ENCODE assay signal across 19 cellular contexts in genomic region chr1:19352839-19353238, GRCh38. TPM values are rescaled to one million over a fixed set of nuclear protein-coding genes. Genes with fewer than 3 reads are reported as not detected.
DNase-seq lines count a peak whose midpoint lies in the region; ATAC-seq, FAIRE-seq and TF ChIP-seq lines count a peak whose summit lies in the region.
"Had no signal": no experiment of that assay in that cellular context is flagged by ENCODE, and none has a peak within 500 bp of the region (broad histone marks: within the 10 kb centered on the region; RNA-seq: fewer than 3 reads in every experiment).

No MANE protein-coding gene starts in this region.

- H3K27ac ChIP-seq in HUES64 (ENCODE audit: low read depth, low read length) (peak overlapping the region; percentile 35; the same call in 1 of the 2 replicates), K562 (ENCODE audit: extremely low read depth, low read depth, low read length) (no peak overlapping the region), suprapubic skin (peak overlapping the region; percentile 25)

- no peak for TF ChIP-seq RAD21 in K562 (CRISPR knock-in tag; conservative IDR thresholded peaks at IDR 0.05 in 1 of 2, IDR thresholded peaks at IDR 0.05 in 1 of 2)

- peaks cover 3% of the 10 kb centered on the region; the same call in 1 of the 2 replicates for H4K20me1 ChIP-seq in K562 (replicated peaks; ENCODE audit: control insufficient read depth, insufficient read depth, low read length)

- no peak for ATAC-seq in K562
- peak; percentile 13 for ATAC-seq in left lobe of liver
- ATAC-seq in GM19324 (IDR thresholded peaks at IDR 0.05; ENCODE audit: low FRiP score, unreplicated experiment): no peak
- no peak for ATAC-seq in GM19395 (IDR thresholded peaks at IDR 0.05; ENCODE audit: unreplicated experiment)
- ATAC-seq: stimulated activated memory B cell treated with anti-CD40 and anti-IgM and Interleukin-4, amounts not matched to agents 10 μg/mL and 1 μg/mL and 100 μg/mL, for 72 hours had no signal

- H2AFZ ChIP-seq in K562 (ENCODE audit: low read depth, low read length): no peak overlapping the region

- no peak for DNase-seq in K562 (ENCODE audit: extremely low read depth in 1 of 4, low spot score in 3 of 4)
- no peak for DNase-seq in left lobe of liver (ENCODE audit: low spot score)
- no peak for DNase-seq in suprapubic skin (ENCODE audit: low spot score in 2 of 2)
- DNase-seq in amniotic stem cell (lab: John Stamatoyannopoulos, UW): no peak
- DNase-seq: activated B cell treated with CpG ODN at 0.5 μM for 24 hours; activated CD8-positive, alpha-beta memory T cell treated with anti-CD3 and anti-CD28 coated beads, Interleukin-2, amount 50 U/mL, for 48 hours; activated effector memory CD4-positive, alpha-beta T cell treated with Interleukin-2 at 50 U/mL for 16 hours; amygdala; CD4-positive, CD25-positive, alpha-beta regulatory T cell; KBM-7; NCI-H1436; NCI-H774; nucleus accumbens; stimulated activated CD4-positive, alpha-beta T cell treated with anti-CD3 and anti-CD28 coated beads, Interleukin-2, amount 100 ng/mL, for 48 hours; testis had no signal

- H3K9me1 ChIP-seq in K562 (ENCODE audit: control insufficient read depth, insufficient read depth, low read length): no peaks in the 10 kb centered on the region

- TF ChIP-seq EP300 in K562 (IDR thresholded peaks at IDR 0.05; ENCODE audit: low read length) (no peak), suprapubic skin (IDR thresholded peaks at IDR 0.05) (no peak)

- H3K9ac ChIP-seq in HUES64 (ENCODE audit: low read depth, low read length) (no peak overlapping the region), K562 (ENCODE audit: insufficient read depth in 1 of 2, low read depth in 2 of 2, low read length in 2 of 2) (0 out of 4 replicates have a peak overlapping the region, but pooled peaks of 1 of the 2 experiments have one; percentile 22)

- no TSS peak for BruUV-seq in K562 (replicated peaks; lab: Mats Ljungman, UMichigan)

- H3K27me3 ChIP-seq in HUES64 (ENCODE audit: insufficient read depth, low read length) (no peaks in the 10 kb centered on the region), K562 (ENCODE audit: control insufficient read depth in 2 of 2, insufficient read depth in 2 of 2, low read length in 2 of 2) (no peaks in the 10 kb centered on the region), suprapubic skin (no peaks in the 10 kb centered on the region)
- H3K27me3 ChIP-seq: testis had no signal

- TF ChIP-seq POLR2A in K562 (conservative IDR thresholded peaks at IDR 0.05) (no peak), suprapubic skin (IDR thresholded peaks at IDR 0.05) (no peak)

- no peak overlapping the region for H3K4me2 ChIP-seq in K562 (ENCODE audit: insufficient read depth, low read length)

- intact Hi-C loops in K562 (cut with micrococcal nuclease): no loop called here

- in situ Hi-C loops in K562 (cut with MboI): no loop called here

- 95% methylated on average over 14 of the region's 14 CpGs for WGBS in HUES64
- WGBS in K562 (ENCODE audit: insufficient coverage, low coverage, missing lambda C conversion rate): 98% methylated on average over 14 of the region's 14 CpGs
- WGBS in suprapubic skin: 83% methylated on average over 10 of the region's 14 CpGs

- CTCF ChIA-PET in K562 (lab: Yijun Ruan, JAX; ENCODE audit: low intra/inter-chr PET ratio): no interaction called here

- H3K4me3 ChIP-seq in HUES64 (ENCODE audit: low read length): no peak overlapping the region
- H3K4me3 ChIP-seq in K562: no peak overlapping the region
- no peak overlapping the region for H3K4me3 ChIP-seq in suprapubic skin
- H3K4me3 ChIP-seq: testis had no signal

- TF ChIP-seq CTCF in K562 (IDR thresholded peaks at IDR 0.05 in 2 of 3, conservative IDR thresholded peaks at IDR 0.05 in 1 of 3; ENCODE audit: insufficient read depth in 2 of 3, low read depth in 1 of 3, low read length in 3 of 3) (no peak), suprapubic skin (IDR thresholded peaks at IDR 0.05) (no peak)

- H3K36me3 ChIP-seq in HUES64 (ENCODE audit: insufficient read depth, low read length): peaks cover 77% of the 10 kb centered on the region
- peaks cover 56% of the 10 kb centered on the region; the same call in 2 of the 3 replicates for H3K36me3 ChIP-seq in K562 (ENCODE audit: control insufficient read depth, insufficient read depth, low read length)
- H3K36me3 ChIP-seq in suprapubic skin: peaks cover 82% of the 10 kb centered on the region

- POLR2A ChIA-PET in K562 (lab: Yijun Ruan, JAX): interaction anchor here (0.6 to 0.9 kb wide), 2 partner anchors 274 to 307 kb away, joined by 3 read pairs; no protein-coding TSS in a partner anchor

- H3K4me1 ChIP-seq in HUES64 (ENCODE audit: insufficient read depth, low read length) (peaks cover 14% of the 10 kb centered on the region), K562 (replicated peaks in 1 of 2; ENCODE audit: control insufficient read depth in 2 of 2, insufficient read depth in 2 of 2, low read length in 2 of 2) (peaks cover 0 to 13% of the 10 kb centered on the region in 2 experiments; a peak in 3 of 5 replicates), suprapubic skin (peaks cover 17% of the 10 kb centered on the region)

- no peaks in the 10 kb centered on the region for H3K79me2 ChIP-seq in K562 (ENCODE audit: control insufficient read depth, insufficient read depth, low read length)

- FAIRE-seq in K562 (lab: Jason Lieb, UNC): no peak

- H3K9me3 ChIP-seq in HUES64 (ENCODE audit: insufficient read depth, low read depth, low read length) (no peaks in the 10 kb centered on the region), K562 (replicated peaks; ENCODE audit: control insufficient read depth, insufficient read depth, low read depth, low read length) (no peaks in the 10 kb centered on the region), suprapubic skin (no peaks in the 10 kb centered on the region)
- H3K9me3 ChIP-seq: testis had no signal

TF ChIP-seq in K562, 482 proteins besides CTCF, POLR2A, EP300 and RAD21:
- TF ChIP-seq CEBPG (CRISPR knock-in tag; IDR thresholded peaks at IDR 0.05) (no peak), CEBPG (tag; conservative IDR thresholded peaks at IDR 0.05 in 1 of 2, IDR thresholded peaks at IDR 0.05 in 1 of 2) (no peak), RBM22 (IDR thresholded peaks at IDR 0.05; ENCODE audit: low read depth, low read length, poor library complexity, severe bottlenecking) (peak; percentile 79), ZNF184 (CRISPR knock-in tag; IDR thresholded peaks at IDR 0.05) (no peak), ELF2 (CRISPR knock-in tag; IDR thresholded peaks at IDR 0.05) (no peak), POLR2G (IDR thresholded peaks at IDR 0.05; ENCODE audit: low read depth, low read length) (peak; percentile 42)
TF ChIP-seq in K562: peak in this region for 2.

RNA-seq across cellular contexts. Expression of gene SLC66A1, which starts 40.7 kb away (rescaled TPM):
- 16.4 TPM for polyA plus RNA-seq in HUES64 (2013, experiment 1 of 2)
- 14.8 TPM for polyA plus RNA-seq in HUES64 (2013, experiment 2 of 2)
- 37.0 and 99.3 TPM in 2 replicates for total RNA-seq in K562 (2011; cell fraction: chromatin; rRNA removed; ENCODE audit: low replicate concordance)
- total RNA-seq in K562 (2011; cell fraction: nucleolus; rRNA removed): 85.8 and 97.7 TPM in 2 replicates
- total RNA-seq in K562 (2011; cell fraction: nucleoplasm; rRNA removed): 62.2 and 63.1 TPM in 2 replicates
- 28.9 and 34.0 TPM in 2 replicates for total RNA-seq in K562 (2014; rRNA removed)
- total RNA-seq in K562 (2014; rRNA removed; fragmentation: Illumina TruSeq; extraction: Trizol): 8.5 and 10.4 TPM in 2 replicates
- total RNA-seq in K562 (2015; rRNA removed; fragmentation: Illumina TruSeq; extraction: Trizol): 18.6 and 21.6 TPM in 2 replicates
- 26.5 and 29.5 TPM in 2 replicates for total RNA-seq in K562 (2021)
- polyA plus RNA-seq in K562 (2011; rRNA removed): 27.0 and 29.2 TPM in 2 replicates
- 36.4 and 92.5 TPM in 2 replicates for polyA plus RNA-seq in K562 (2011; cell fraction: cytosol; rRNA removed)
- 35.5 and 82.2 TPM in 2 replicates for polyA plus RNA-seq in K562 (2011; cell fraction: nucleus; rRNA removed)
- polyA plus RNA-seq in K562 (2012): 23.2 and 37.9 TPM in 2 replicates
- polyA plus RNA-seq in K562 (2014; fragmentation: Illumina TruSeq; extraction: Trizol): 16.3 and 26.6 TPM in 2 replicates
- polyA plus RNA-seq in K562 (2014; fragmentation: Nextera tagmentation; extraction: Ambion mirVana): 1 to 10 TPM; 1.2 to 1.6 TPM
- polyA plus RNA-seq in K562 (2014; rRNA removed): 35.2 and 40.8 TPM in 2 replicates
- 12.7 and 14.9 TPM in 2 replicates for polyA minus RNA-seq in K562 (2011; rRNA and poly(A)+ RNA removed)
- 15.3 and 16.8 TPM in 2 replicates for polyA minus RNA-seq in K562 (2011; cell fraction: cytosol; rRNA and poly(A)+ RNA removed)
- polyA minus RNA-seq in K562 (2011; cell fraction: nucleus; rRNA and poly(A)+ RNA removed): 26.2 and 33.7 TPM in 2 replicates
- total RNA-seq in left lobe of liver: 9.1 TPM
- 10 to 100 TPM; 10.5 to 14.0 (median 12.5) TPM for total RNA-seq in suprapubic skin

RNA-seq across cellular contexts. Expression of gene AKR7A2, which starts 40.9 kb away (rescaled TPM):
- 31.5 TPM for polyA plus RNA-seq in HUES64 (2013, experiment 1 of 2)
- 36.6 TPM for polyA plus RNA-seq in HUES64 (2013, experiment 2 of 2)
- 18.7 and 45.9 TPM in 2 replicates for total RNA-seq in K562 (2011; cell fraction: chromatin; rRNA removed; ENCODE audit: low replicate concordance)
- 36.8 and 39.0 TPM in 2 replicates for total RNA-seq in K562 (2011; cell fraction: nucleolus; rRNA removed)
- total RNA-seq in K562 (2011; cell fraction: nucleoplasm; rRNA removed): 28.7 and 34.9 TPM in 2 replicates
- total RNA-seq in K562 (2014; rRNA removed) (78.4 and 108 TPM in 2 replicates), K562 (2014; rRNA removed; fragmentation: Illumina TruSeq; extraction: Trizol) (26.1 and 32.3 TPM in 2 replicates), K562 (2015; rRNA removed; fragmentation: Illumina TruSeq; extraction: Trizol) (65.2 and 66.0 TPM in 2 replicates), K562 (2021) (71.7 and 74.4 TPM in 2 replicates), left lobe of liver (53.5 TPM), suprapubic skin (10 to 100 TPM; 64.8 to 95.6 (median 69.4) TPM)
- polyA plus RNA-seq in K562 (2011; rRNA removed) (49.4 and 57.1 TPM in 2 replicates), K562 (2014; fragmentation: Illumina TruSeq; extraction: Trizol) (41.1 and 50.6 TPM in 2 replicates), K562 (2014; fragmentation: Nextera tagmentation; extraction: Ambion mirVana) (1 to 10 TPM; 2.0 to 4.0 TPM), K562 (2014; rRNA removed) (74.7 and 83.6 TPM in 2 replicates)
- polyA plus RNA-seq in K562 (2011; cell fraction: cytosol; rRNA removed): 83.1 and 114 TPM in 2 replicates
- polyA plus RNA-seq in K562 (2011; cell fraction: nucleus; rRNA removed): 34.0 and 41.0 TPM in 2 replicates
- polyA plus RNA-seq in K562 (2012): 57.6 and 109 TPM in 2 replicates
- 16.8 and 22.0 TPM in 2 replicates for polyA minus RNA-seq in K562 (2011; rRNA and poly(A)+ RNA removed)
- polyA minus RNA-seq in K562 (2011; cell fraction: cytosol; rRNA and poly(A)+ RNA removed): 22.1 and 40.4 TPM in 2 replicates
- polyA minus RNA-seq in K562 (2011; cell fraction: nucleus; rRNA and poly(A)+ RNA removed): 19.1 and 22.7 TPM in 2 replicates
